10 cellular contexts compared by ENCODE assay signal in the genomic region with DNA sequence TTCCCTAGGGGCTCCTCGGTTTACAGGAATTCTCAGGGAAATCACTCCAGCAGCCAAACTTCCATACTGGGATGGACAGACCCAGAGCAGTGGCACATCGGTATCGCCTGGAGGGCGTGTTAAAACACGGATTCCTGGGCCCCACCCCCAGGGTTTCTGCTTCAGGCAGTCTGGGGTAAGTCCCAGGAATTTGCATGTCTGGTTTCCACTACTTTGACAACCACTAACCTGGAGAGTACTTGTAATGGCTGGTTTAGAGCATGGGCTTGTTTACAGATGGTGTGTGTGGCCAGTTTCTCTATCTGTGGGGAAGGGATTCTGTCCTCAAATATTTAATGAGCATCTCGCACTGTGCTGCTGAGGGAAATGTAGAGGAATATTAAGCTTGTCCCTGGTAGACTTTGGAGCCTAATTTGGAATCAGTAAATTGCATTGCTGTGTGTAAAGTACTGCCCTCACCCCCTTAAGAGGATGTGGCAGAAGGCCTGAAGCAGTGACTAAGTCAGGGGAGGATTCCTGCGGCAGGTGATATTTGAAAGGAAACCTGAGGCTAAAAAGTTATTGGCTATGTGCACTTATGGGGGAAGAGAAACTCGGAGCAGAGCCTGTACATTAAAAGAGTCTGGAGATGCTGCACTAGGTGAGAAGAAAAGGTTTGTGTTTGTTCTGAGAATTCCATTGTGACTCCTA. TPM values are rescaled to one million over a fixed set of nuclear protein-coding genes. Genes with fewer than 3 reads are reported as not detected.
A peak's percentile ranks its signal among the peaks of the same experiment; 100 is the strongest.
DNase-seq lines count a peak whose midpoint lies in the region; ATAC-seq, FAIRE-seq and TF ChIP-seq lines count a peak whose summit lies in the region.
"Had no signal": no experiment of that assay in that cellular context is flagged by ENCODE, and none has a peak within 500 bp of the region (broad histone marks: within the 10 kb centered on the region; RNA-seq: fewer than 3 reads in every experiment).

No MANE protein-coding gene starts in this region.

- dilution Hi-C loops in keratinocyte (cut with MboI; ENCODE audit: extremely low pct_ligation_motif_present, low sequenced_read_pairs), result no loop called here

- peaks cover 20% of the 10 kb centered on the region for H3K4me1 ChIP-seq in keratinocyte (ENCODE audit: control insufficient read depth, extremely low read depth, insufficient read depth, low read length)
- H3K4me1 ChIP-seq in uterus, result no peaks in the 10 kb centered on the region
- H3K4me1 ChIP-seq in stomach, result peaks cover 0 to 17% (median 10%) of the 10 kb centered on the region in 4 donors

- WGBS in stomach, 5 donors, result 64 to 78% (median 76%) methylated on average over 8 of the region's 8 CpGs

- DNase-seq in keratinocyte (ENCODE audit: low read depth, low spot score) (no peak), COR-L47 (lab: John Stamatoyannopoulos, UW) (no peak), uterus (no peak), stomach (no peak)
- no peak for DNase-seq in stimulated activated CD4-positive, alpha-beta T cell treated with anti-CD3 and anti-CD28 coated beads, Interleukin-15, amount 100 ng/mL, for 24 hours
- DNase-seq: NCI-H1436 treated with DMSO at 0.1 percent for 48 hours had no signal

- H4K20me1 ChIP-seq in keratinocyte (ENCODE audit: control insufficient read depth, extremely low read depth, insufficient read depth, low read length), result no peaks in the 10 kb centered on the region

- H3K4me2 ChIP-seq in keratinocyte (ENCODE audit: control insufficient read depth, extremely low read depth, insufficient read depth, low read depth, low read length), result peak overlapping the region; percentile 58

- no peak for TF ChIP-seq POLR2A in uterus (IDR thresholded peaks at IDR 0.05)
- TF ChIP-seq POLR2A in stomach (IDR thresholded peaks at IDR 0.05), result no peak

- FAIRE-seq in keratinocyte (lab: Jason Lieb, UNC), result peak; percentile 79

- peak overlapping the region; percentile 13 for H3K9ac ChIP-seq in keratinocyte (ENCODE audit: control insufficient read depth, extremely low read depth, insufficient read depth, low read length)

- intact Hi-C loops in uterus (cut with DNase I; ENCODE audit: low total_unique reads) (no loop called here), stomach (cut with DNase I; ENCODE audit: low total_unique reads) (no loop called here)

- peak; percentile 97 for ATAC-seq in GM18520 (IDR thresholded peaks at IDR 0.05; ENCODE audit: unreplicated experiment)
- ATAC-seq in GM21619 (IDR thresholded peaks at IDR 0.05; ENCODE audit: unreplicated experiment), result peak; percentile 99
- peak; percentile 97 for ATAC-seq in HG03469 (IDR thresholded peaks at IDR 0.05; ENCODE audit: unreplicated experiment)

- H3K9me3 ChIP-seq in keratinocyte (ENCODE audit: control insufficient read depth, low read depth, low read length) (no peaks in the 10 kb centered on the region), uterus (no peaks in the 10 kb centered on the region), stomach (no peaks in the 10 kb centered on the region)
- H3K9me3 ChIP-seq: neutrophil had no signal

- H3K4me3 ChIP-seq in keratinocyte (ENCODE audit: control insufficient read depth in 2 of 3, extremely low read depth in 1 of 3, insufficient read depth in 2 of 3, low read depth in 1 of 3, low read length in 3 of 3) (peak overlapping the region in 1 of 3 experiments; percentile 3), uterus (no peak overlapping the region), stomach (no peak overlapping the region)

- H3K27me3 ChIP-seq in keratinocyte (ENCODE audit: control insufficient read depth, extremely low read depth, insufficient read depth, low read length) (no peaks in the 10 kb centered on the region), uterus (no peaks in the 10 kb centered on the region), stomach (no peaks in the 10 kb centered on the region)
- H3K27me3 ChIP-seq: neutrophil had no signal

- H3K36me3 ChIP-seq in keratinocyte (ENCODE audit: control insufficient read depth in 2 of 2, extremely low read depth in 1 of 2, insufficient read depth in 2 of 2, low read length in 2 of 2), result peaks cover 2 to 4% of the 10 kb centered on the region in 2 experiments
- H3K36me3 ChIP-seq in uterus, result no peaks in the 10 kb centered on the region
- H3K36me3 ChIP-seq in stomach, result peaks cover 0 to 29% (median 6%) of the 10 kb centered on the region in 4 donors
- H3K36me3 ChIP-seq: neutrophil had no signal

- H3K79me2 ChIP-seq in keratinocyte (ENCODE audit: control insufficient read depth, insufficient read depth, low read length), result peaks cover 5% of the 10 kb centered on the region

- no peaks in the 10 kb centered on the region for H3K9me1 ChIP-seq in keratinocyte (ENCODE audit: control insufficient read depth, extremely low read depth, insufficient read depth, low read length)

- H3K27ac ChIP-seq in keratinocyte (ENCODE audit: control insufficient read depth, insufficient read depth, low read length) (peak overlapping the region; percentile 74), uterus (no peak overlapping the region), stomach (no peak overlapping the region)
- H3K27ac ChIP-seq: neutrophil had no signal

- no peak overlapping the region for H2AFZ ChIP-seq in keratinocyte (ENCODE audit: control insufficient read depth, low read length)

- TF ChIP-seq CTCF in keratinocyte (optimal IDR thresholded peaks at IDR 0.05 in 1 of 3, IDR thresholded peaks at IDR 0.05 in 1 of 3, conservative IDR thresholded peaks at IDR 0.05 in 1 of 3; ENCODE audit: extremely low read depth in 1 of 3, insufficient read depth in 2 of 3, low read length in 3 of 3) (no peak), uterus (IDR thresholded peaks at IDR 0.05) (no peak), stomach (IDR thresholded peaks at IDR 0.05) (no peak)

- TF ChIP-seq EP300 in stomach (IDR thresholded peaks at IDR 0.05), result no peak

RNA-seq across cellular contexts. Expression of a gene that starts 18.6 kb away (rescaled TPM):
- polyA plus RNA-seq in keratinocyte (34.9 to 74.8 TPM (median 65.5 TPM) in 3 replicates), stomach (10 to 100 TPM; 28.6 to 30.5 (median 29.5) TPM)
- polyA plus RNA-seq in keratinocyte (2011; ENCODE audit: low read depth), result 80.3 TPM
- 29.8 and 43.8 TPM in 2 replicates for polyA plus RNA-seq in keratinocyte (2011; cell fraction: cytosol; rRNA removed)
- polyA plus RNA-seq in keratinocyte (2011; cell fraction: nucleus; rRNA removed), result 81.2 and 90.1 TPM in 2 replicates
- polyA plus RNA-seq in keratinocyte (2012; ENCODE audit: low replicate concordance), result 69.1 and 83.8 TPM in 2 replicates
- polyA minus RNA-seq in keratinocyte, result 26.5 to 64.6 TPM (median 29.1 TPM) in 3 replicates
- polyA minus RNA-seq in keratinocyte (2011; cell fraction: cytosol; rRNA and poly(A)+ RNA removed), result 45.5 TPM
- 70.3 and 120 TPM in 2 replicates for polyA minus RNA-seq in keratinocyte (2011; cell fraction: nucleus; rRNA and poly(A)+ RNA removed)
- total RNA-seq in uterus (100 to 1,000 TPM in 1 of 4 donors, 10 to 100 TPM in 3; 38.6 to 110 (median 44.7) TPM), stomach (100 to 1,000 TPM; 138 to 371 (median 216) TPM)
